ENCODE assay signal across 1 cellular context in the genomic region with DNA sequence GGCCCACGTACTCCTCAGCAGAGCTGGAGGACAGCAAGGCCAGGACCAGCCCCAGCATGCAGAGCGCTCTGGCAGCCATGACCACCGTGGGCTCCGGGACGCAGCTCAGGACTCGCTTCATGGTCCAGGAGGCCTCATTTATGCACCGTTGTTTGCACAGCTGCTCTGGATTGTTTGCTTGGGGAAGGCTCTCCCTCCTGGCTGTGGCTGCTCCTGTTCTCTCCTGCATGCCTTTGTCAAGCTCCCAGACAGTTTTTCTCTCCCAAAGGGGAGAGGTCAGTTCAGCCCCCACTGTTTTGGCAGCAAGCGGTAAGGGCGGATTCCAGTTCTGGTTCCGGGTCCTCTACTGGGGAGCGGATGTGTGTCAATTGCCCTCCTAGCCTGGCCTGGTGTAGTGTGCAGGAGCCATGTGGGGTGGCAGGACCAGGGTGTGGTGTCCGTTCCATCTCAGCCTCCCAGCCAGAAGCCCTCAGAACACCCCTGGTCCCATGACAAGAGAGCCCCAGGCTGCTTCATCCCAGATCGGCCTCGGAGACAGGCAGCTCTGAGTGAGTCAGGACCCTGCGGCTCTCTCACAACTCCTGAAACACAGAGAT.
A peak's percentile ranks its signal among the peaks of the same experiment; 100 is the strongest.
TF ChIP-seq lines count a peak whose summit lies in the region.

A gene with protein sequence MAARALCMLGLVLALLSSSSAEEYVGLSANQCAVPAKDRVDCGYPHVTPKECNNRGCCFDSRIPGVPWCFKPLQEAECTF (minus strand): TSS at position 114 of the 596 bp plus-strand sequence. CDS start 35 bp downstream, at position 79.

TF ChIP-seq in HepG2, 621 proteins besides CTCF, POLR2A, EP300 and RAD21 (continued from another document and continues in another):
- TF ChIP-seq, protein P1, sequence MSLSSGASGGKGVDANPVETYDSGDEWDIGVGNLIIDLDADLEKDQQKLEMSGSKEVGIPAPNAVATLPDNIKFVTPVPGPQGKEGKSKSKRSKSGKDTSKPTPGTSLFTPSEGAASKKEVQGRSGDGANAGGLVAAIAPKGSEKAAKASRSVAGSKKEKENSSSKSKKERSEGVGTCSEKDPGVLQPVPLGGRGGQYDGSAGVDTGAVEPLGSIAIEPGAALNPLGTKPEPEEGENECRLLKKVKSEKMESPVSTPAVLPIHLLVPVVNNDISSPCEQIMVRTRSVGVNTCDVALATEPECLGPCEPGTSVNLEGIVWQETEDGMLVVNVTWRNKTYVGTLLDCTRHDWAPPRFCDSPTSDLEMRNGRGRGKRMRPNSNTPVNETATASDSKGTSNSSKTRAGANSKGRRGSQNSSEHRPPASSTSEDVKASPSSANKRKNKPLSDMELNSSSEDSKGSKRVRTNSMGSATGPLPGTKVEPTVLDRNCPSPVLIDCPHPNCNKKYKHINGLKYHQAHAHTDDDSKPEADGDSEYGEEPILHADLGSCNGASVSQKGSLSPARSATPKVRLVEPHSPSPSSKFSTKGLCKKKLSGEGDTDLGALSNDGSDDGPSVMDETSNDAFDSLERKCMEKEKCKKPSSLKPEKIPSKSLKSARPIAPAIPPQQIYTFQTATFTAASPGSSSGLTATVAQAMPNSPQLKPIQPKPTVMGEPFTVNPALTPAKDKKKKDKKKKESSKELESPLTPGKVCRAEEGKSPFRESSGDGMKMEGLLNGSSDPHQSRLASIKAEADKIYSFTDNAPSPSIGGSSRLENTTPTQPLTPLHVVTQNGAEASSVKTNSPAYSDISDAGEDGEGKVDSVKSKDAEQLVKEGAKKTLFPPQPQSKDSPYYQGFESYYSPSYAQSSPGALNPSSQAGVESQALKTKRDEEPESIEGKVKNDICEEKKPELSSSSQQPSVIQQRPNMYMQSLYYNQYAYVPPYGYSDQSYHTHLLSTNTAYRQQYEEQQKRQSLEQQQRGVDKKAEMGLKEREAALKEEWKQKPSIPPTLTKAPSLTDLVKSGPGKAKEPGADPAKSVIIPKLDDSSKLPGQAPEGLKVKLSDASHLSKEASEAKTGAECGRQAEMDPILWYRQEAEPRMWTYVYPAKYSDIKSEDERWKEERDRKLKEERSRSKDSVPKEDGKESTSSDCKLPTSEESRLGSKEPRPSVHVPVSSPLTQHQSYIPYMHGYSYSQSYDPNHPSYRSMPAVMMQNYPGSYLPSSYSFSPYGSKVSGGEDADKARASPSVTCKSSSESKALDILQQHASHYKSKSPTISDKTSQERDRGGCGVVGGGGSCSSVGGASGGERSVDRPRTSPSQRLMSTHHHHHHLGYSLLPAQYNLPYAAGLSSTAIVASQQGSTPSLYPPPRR (CRISPR knock-in tag; IDR thresholded peaks at IDR 0.05; ENCODE audit: borderline replicate concordance) = peak; percentile 18; the same call in 1 of the 2 replicates
- no peak for TF ChIP-seq ZNF230 (CRISPR knock-in tag; IDR thresholded peaks at IDR 0.05)
- TF ChIP-seq PHB2 (IDR thresholded peaks at IDR 0.05; ENCODE audit: partially characterized antibody) = no peak
- 0 out of 2 replicates have a peak, but pooled peaks have one; percentile 33 for TF ChIP-seq ZNF552 (CRISPR knock-in tag; IDR thresholded peaks at IDR 0.05; ENCODE audit: borderline replicate concordance)
- TF ChIP-seq KLF16 (CRISPR knock-in tag; IDR thresholded peaks at IDR 0.05) = no peak
- no peak for TF ChIP-seq CEBPB (IDR thresholded peaks at IDR 0.05; ENCODE audit: borderline replicate concordance, low read depth, low read length)
- TF ChIP-seq MLLT10 (CRISPR knock-in tag; IDR thresholded peaks at IDR 0.05) = no peak
- TF ChIP-seq ZBTB8A (CRISPR knock-in tag; IDR thresholded peaks at IDR 0.05; ENCODE audit: borderline replicate concordance, low read depth) = no peak
- TF ChIP-seq, protein P2, sequence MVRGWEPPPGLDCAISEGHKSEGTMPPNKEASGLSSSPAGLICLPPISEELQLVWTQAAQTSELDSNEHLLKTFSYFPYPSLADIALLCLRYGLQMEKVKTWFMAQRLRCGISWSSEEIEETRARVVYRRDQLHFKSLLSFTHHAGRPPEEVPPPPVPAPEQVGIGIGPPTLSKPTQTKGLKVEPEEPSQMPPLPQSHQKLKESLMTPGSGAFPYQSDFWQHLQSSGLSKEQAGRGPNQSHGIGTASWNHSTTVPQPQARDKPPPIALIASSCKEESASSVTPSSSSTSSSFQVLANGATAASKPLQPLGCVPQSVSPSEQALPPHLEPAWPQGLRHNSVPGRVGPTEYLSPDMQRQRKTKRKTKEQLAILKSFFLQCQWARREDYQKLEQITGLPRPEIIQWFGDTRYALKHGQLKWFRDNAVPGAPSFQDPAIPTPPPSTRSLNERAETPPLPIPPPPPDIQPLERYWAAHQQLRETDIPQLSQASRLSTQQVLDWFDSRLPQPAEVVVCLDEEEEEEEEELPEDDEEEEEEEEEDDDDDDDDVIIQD (CRISPR knock-in tag; IDR thresholded peaks at IDR 0.05; ENCODE audit: low read depth) = no peak
- TF ChIP-seq RXRA (CRISPR knock-in tag; IDR thresholded peaks at IDR 0.05) = peak; percentile 41
- no peak for TF ChIP-seq RBAK (CRISPR knock-in tag; IDR thresholded peaks at IDR 0.05)
- TF ChIP-seq SRY (CRISPR knock-in tag; IDR thresholded peaks at IDR 0.05) = no peak
- TF ChIP-seq XBP1 (CRISPR knock-in tag; IDR thresholded peaks at IDR 0.05) = no peak
- no peak for TF ChIP-seq ZKSCAN1 (IDR thresholded peaks at IDR 0.05; ENCODE audit: low read length)
- TF ChIP-seq, protein P3, sequence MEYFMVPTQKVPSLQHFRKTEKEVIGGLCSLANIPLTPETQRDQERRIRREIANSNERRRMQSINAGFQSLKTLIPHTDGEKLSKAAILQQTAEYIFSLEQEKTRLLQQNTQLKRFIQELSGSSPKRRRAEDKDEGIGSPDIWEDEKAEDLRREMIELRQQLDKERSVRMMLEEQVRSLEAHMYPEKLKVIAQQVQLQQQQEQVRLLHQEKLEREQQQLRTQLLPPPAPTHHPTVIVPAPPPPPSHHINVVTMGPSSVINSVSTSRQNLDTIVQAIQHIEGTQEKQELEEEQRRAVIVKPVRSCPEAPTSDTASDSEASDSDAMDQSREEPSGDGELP (IDR thresholded peaks at IDR 0.05; ENCODE audit: borderline replicate concordance, low read depth) = peak; percentile 100
- TF ChIP-seq GATAD2A (CRISPR knock-in tag; IDR thresholded peaks at IDR 0.05) = 0 out of 2 replicates have a peak, but pooled peaks have one; percentile 22
- no peak for TF ChIP-seq ZNF674 (CRISPR knock-in tag; IDR thresholded peaks at IDR 0.05; ENCODE audit: low read depth)
- no peak for TF ChIP-seq ZNF44 (CRISPR knock-in tag; IDR thresholded peaks at IDR 0.05)
- TF ChIP-seq ZNF24 (IDR thresholded peaks at IDR 0.05) = no peak
- TF ChIP-seq TGIF2 (CRISPR knock-in tag; IDR thresholded peaks at IDR 0.05) = peak; percentile 68; the same call in 1 of the 2 replicates
- 0 out of 2 replicates have a peak, but pooled peaks have one; percentile 38 for TF ChIP-seq BORCS8-MEF2B (CRISPR knock-in tag; IDR thresholded peaks at IDR 0.05)
- TF ChIP-seq HDAC6 (IDR thresholded peaks at IDR 0.05; ENCODE audit: low read depth, low read length) = no peak
- TF ChIP-seq EEA1 (CRISPR knock-in tag; IDR thresholded peaks at IDR 0.05; ENCODE audit: borderline replicate concordance) = no peak
- peak; percentile 42; the same call in 1 of the 2 replicates for TF ChIP-seq ZNF839 (CRISPR knock-in tag; IDR thresholded peaks at IDR 0.05; ENCODE audit: borderline replicate concordance)
- no peak for TF ChIP-seq NFE2 (CRISPR knock-in tag; IDR thresholded peaks at IDR 0.05)
- TF ChIP-seq AKAP8 (CRISPR knock-in tag; IDR thresholded peaks at IDR 0.05) = no peak
- TF ChIP-seq ZNF589 (CRISPR knock-in tag; conservative IDR thresholded peaks at IDR 0.05) = no peak
- no peak for TF ChIP-seq MZF1 (CRISPR knock-in tag; IDR thresholded peaks at IDR 0.05; ENCODE audit: borderline replicate concordance)
- no peak for TF ChIP-seq GATA4 (IDR thresholded peaks at IDR 0.05; ENCODE audit: borderline replicate concordance, low read depth)
- TF ChIP-seq TOPORS (CRISPR knock-in tag; IDR thresholded peaks at IDR 0.05) = no peak
- TF ChIP-seq, protein P4, sequence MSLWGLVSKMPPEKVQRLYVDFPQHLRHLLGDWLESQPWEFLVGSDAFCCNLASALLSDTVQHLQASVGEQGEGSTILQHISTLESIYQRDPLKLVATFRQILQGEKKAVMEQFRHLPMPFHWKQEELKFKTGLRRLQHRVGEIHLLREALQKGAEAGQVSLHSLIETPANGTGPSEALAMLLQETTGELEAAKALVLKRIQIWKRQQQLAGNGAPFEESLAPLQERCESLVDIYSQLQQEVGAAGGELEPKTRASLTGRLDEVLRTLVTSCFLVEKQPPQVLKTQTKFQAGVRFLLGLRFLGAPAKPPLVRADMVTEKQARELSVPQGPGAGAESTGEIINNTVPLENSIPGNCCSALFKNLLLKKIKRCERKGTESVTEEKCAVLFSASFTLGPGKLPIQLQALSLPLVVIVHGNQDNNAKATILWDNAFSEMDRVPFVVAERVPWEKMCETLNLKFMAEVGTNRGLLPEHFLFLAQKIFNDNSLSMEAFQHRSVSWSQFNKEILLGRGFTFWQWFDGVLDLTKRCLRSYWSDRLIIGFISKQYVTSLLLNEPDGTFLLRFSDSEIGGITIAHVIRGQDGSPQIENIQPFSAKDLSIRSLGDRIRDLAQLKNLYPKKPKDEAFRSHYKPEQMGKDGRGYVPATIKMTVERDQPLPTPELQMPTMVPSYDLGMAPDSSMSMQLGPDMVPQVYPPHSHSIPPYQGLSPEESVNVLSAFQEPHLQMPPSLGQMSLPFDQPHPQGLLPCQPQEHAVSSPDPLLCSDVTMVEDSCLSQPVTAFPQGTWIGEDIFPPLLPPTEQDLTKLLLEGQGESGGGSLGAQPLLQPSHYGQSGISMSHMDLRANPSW (CRISPR knock-in tag; IDR thresholded peaks at IDR 0.05; ENCODE audit: borderline replicate concordance) = no peak
- peak; percentile 94 for TF ChIP-seq NR2C2 (CRISPR knock-in tag; IDR thresholded peaks at IDR 0.05; ENCODE audit: borderline replicate concordance)
- TF ChIP-seq, protein P5, sequence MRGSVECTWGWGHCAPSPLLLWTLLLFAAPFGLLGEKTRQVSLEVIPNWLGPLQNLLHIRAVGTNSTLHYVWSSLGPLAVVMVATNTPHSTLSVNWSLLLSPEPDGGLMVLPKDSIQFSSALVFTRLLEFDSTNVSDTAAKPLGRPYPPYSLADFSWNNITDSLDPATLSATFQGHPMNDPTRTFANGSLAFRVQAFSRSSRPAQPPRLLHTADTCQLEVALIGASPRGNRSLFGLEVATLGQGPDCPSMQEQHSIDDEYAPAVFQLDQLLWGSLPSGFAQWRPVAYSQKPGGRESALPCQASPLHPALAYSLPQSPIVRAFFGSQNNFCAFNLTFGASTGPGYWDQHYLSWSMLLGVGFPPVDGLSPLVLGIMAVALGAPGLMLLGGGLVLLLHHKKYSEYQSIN (CRISPR knock-in tag; IDR thresholded peaks at IDR 0.05; ENCODE audit: borderline replicate concordance) = no peak
- TF ChIP-seq MEIS2 (CRISPR knock-in tag; IDR thresholded peaks at IDR 0.05) = peak; percentile 46; the same call in 1 of the 2 replicates
- no peak for TF ChIP-seq ZNF709 (CRISPR knock-in tag; IDR thresholded peaks at IDR 0.05)
- TF ChIP-seq ZNF274 (CRISPR knock-in tag; IDR thresholded peaks at IDR 0.05) = no peak
- TF ChIP-seq ZBTB21 (CRISPR knock-in tag; IDR thresholded peaks at IDR 0.05) = no peak
- TF ChIP-seq, protein P6, sequence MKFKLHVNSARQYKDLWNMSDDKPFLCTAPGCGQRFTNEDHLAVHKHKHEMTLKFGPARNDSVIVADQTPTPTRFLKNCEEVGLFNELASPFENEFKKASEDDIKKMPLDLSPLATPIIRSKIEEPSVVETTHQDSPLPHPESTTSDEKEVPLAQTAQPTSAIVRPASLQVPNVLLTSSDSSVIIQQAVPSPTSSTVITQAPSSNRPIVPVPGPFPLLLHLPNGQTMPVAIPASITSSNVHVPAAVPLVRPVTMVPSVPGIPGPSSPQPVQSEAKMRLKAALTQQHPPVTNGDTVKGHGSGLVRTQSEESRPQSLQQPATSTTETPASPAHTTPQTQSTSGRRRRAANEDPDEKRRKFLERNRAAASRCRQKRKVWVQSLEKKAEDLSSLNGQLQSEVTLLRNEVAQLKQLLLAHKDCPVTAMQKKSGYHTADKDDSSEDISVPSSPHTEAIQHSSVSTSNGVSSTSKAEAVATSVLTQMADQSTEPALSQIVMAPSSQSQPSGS (CRISPR knock-in tag; IDR thresholded peaks at IDR 0.05) = no peak
- TF ChIP-seq SAFB2 (CRISPR knock-in tag; IDR thresholded peaks at IDR 0.05; ENCODE audit: borderline replicate concordance, low read depth) = no peak
- peak; percentile 41; the same call in 1 of the 2 replicates for TF ChIP-seq MED1 (CRISPR knock-in tag; IDR thresholded peaks at IDR 0.05)
- TF ChIP-seq ESRRA (CRISPR knock-in tag; IDR thresholded peaks at IDR 0.05; ENCODE audit: low read depth) = no peak
- TF ChIP-seq, protein P7, sequence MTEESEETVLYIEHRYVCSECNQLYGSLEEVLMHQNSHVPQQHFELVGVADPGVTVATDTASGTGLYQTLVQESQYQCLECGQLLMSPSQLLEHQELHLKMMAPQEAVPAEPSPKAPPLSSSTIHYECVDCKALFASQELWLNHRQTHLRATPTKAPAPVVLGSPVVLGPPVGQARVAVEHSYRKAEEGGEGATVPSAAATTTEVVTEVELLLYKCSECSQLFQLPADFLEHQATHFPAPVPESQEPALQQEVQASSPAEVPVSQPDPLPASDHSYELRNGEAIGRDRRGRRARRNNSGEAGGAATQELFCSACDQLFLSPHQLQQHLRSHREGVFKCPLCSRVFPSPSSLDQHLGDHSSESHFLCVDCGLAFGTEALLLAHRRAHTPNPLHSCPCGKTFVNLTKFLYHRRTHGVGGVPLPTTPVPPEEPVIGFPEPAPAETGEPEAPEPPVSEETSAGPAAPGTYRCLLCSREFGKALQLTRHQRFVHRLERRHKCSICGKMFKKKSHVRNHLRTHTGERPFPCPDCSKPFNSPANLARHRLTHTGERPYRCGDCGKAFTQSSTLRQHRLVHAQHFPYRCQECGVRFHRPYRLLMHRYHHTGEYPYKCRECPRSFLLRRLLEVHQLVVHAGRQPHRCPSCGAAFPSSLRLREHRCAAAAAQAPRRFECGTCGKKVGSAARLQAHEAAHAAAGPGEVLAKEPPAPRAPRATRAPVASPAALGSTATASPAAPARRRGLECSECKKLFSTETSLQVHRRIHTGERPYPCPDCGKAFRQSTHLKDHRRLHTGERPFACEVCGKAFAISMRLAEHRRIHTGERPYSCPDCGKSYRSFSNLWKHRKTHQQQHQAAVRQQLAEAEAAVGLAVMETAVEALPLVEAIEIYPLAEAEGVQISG (CRISPR knock-in tag; IDR thresholded peaks at IDR 0.05) = peak; percentile 72
- TF ChIP-seq, protein P8, sequence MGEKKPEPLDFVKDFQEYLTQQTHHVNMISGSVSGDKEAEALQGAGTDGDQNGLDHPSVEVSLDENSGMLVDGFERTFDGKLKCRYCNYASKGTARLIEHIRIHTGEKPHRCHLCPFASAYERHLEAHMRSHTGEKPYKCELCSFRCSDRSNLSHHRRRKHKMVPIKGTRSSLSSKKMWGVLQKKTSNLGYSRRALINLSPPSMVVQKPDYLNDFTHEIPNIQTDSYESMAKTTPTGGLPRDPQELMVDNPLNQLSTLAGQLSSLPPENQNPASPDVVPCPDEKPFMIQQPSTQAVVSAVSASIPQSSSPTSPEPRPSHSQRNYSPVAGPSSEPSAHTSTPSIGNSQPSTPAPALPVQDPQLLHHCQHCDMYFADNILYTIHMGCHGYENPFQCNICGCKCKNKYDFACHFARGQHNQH (CRISPR knock-in tag; IDR thresholded peaks at IDR 0.05) = 0 out of 2 replicates have a peak, but pooled peaks have one; percentile 44
- no peak for TF ChIP-seq SETDB1 (CRISPR knock-in tag; IDR thresholded peaks at IDR 0.05; ENCODE audit: borderline replicate concordance)
- TF ChIP-seq ZNF124 (CRISPR knock-in tag; IDR thresholded peaks at IDR 0.05) = no peak
- TF ChIP-seq GABPA (IDR thresholded peaks at IDR 0.05; ENCODE audit: low read depth, low read length) = peak; percentile 67
- peak; percentile 75 for TF ChIP-seq GABPA (CRISPR knock-in tag; IDR thresholded peaks at IDR 0.05; ENCODE audit: low read depth)
- TF ChIP-seq ZMAT3 (CRISPR knock-in tag; conservative IDR thresholded peaks at IDR 0.05) = no peak
